Comparison of ENCODE assay signal across 33 cellular contexts in the genomic region with DNA sequence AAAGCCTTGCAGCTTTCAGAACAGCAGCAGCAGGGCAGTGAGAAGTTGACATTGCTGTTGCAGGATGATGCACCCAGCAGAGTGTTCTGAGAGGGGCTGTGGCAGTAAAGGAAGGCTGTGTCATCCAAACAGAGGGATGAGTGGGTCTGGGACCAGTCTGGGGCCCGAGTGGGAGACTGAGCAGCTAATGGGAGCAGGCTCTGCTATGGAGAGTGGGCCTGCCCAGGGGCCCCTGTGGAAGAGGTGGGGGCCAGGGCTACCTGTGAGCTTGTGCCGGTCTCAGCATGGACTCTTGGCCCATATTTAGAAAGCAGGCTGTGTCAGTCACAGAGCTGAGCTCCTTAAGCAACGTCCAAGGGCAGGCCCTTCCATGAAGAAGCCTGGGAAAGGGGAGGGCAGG. TPM values are rescaled to one million over a fixed set of nuclear protein-coding genes. Genes with fewer than 3 reads are reported as not detected.
"Had no signal": no experiment of that assay in that cellular context is flagged by ENCODE, and none has a peak within 500 bp of the region (broad histone marks: within the 10 kb centered on the region; RNA-seq: fewer than 3 reads in every experiment).

No MANE protein-coding gene starts in this region.

- H3K36me3 Mint-ChIP-seq: mesothelial cell of epicardium; naive B cell; natural killer cell; neural progenitor cell; stimulated activated memory B cell treated with anti-CD40 and anti-IgM and Interleukin-4, amounts not matched to agents 10 μg/mL and 1 μg/mL and 100 μg/mL, for 72 hours; type B pancreatic cell had no signal

- H3K4me3 ChIP-seq: heart right ventricle, hepatocyte, left lung, lower lobe of right lung, neural progenitor cell, pancreas, prostate gland, tibial nerve, uterus had no signal

- DNase-seq: heart right ventricle; islet precursor cell; kidney glomerular epithelial cell; left colon; left lung; lower lobe of right lung; mammary epithelial cell; mesenchymal stem cell; naive B cell; natural killer cell; nephron progenitor cell; retina; right cardiac atrium; small intestine; stimulated activated CD4-positive, alpha-beta T cell treated with anti-CD3 and anti-CD28 coated beads, Interleukin-1b, Interleukin-23, amount 100 ng/mL, for 48 hours; stimulated activated CD4-positive, alpha-beta T cell treated with anti-CD3 and anti-CD28 coated beads, Interleukin-2, amount 100 ng/mL, for 48 hours; stimulated activated CD4-positive, alpha-beta T cell treated with anti-CD3 and anti-CD28 coated beads, Interleukin-4, amount 100 ng/mL, for 4 hours; stimulated activated CD8-positive, alpha-beta memory T cell treated with anti-CD3 and anti-CD28 coated beads, Interleukin-4, amount 100 ng/mL, for 48 hours; stimulated activated naive CD4-positive, alpha-beta T cell treated with Interleukin-2 at 50 U/mL for 16 hours; stimulated activated naive CD8-positive, alpha-beta T cell treated with anti-CD3 and anti-CD28 coated beads, Interleukin-15, amount 100 ng/mL, for 72 hours; substantia nigra; uterus had no signal

- ATAC-seq: heart right ventricle; left colon; left lung; lower lobe of right lung; natural killer cell; pancreas; right cardiac atrium; sciatic nerve; stimulated activated memory B cell treated with anti-CD40 and anti-IgM and Interleukin-4, amounts not matched to agents 10 μg/mL and 1 μg/mL and 100 μg/mL, for 72 hours; stimulated activated naive CD8-positive, alpha-beta T cell treated with anti-CD3 and anti-CD28 coated beads, Interleukin-15, amount 100 ng/mL, for 72 hours had no signal

- H3K4me2 ChIP-seq: hepatocyte, neural progenitor cell had no signal

- H3K9ac ChIP-seq: neural progenitor cell had no signal

- H3K9me3 ChIP-seq: heart right ventricle, left lung, lower lobe of right lung, pancreas, prostate gland, tibial nerve, uterus had no signal

- H3K27me3 ChIP-seq: hepatocyte, pancreas, uterus had no signal

- H2AFZ ChIP-seq: hepatocyte, neural progenitor cell had no signal

- H3K27ac Mint-ChIP-seq: mesothelial cell of epicardium; naive B cell; natural killer cell; nephron progenitor cell; neural progenitor cell; stimulated activated memory B cell treated with anti-CD40 and anti-IgM and Interleukin-4, amounts not matched to agents 10 μg/mL and 1 μg/mL and 100 μg/mL, for 72 hours; stimulated activated naive CD8-positive, alpha-beta T cell treated with anti-CD3 and anti-CD28 coated beads, Interleukin-15, amount 100 ng/mL, for 72 hours; type B pancreatic cell had no signal

- H3K4me1 ChIP-seq: left lung, lower lobe of right lung, neural progenitor cell, pancreas, prostate gland, tibial nerve, uterus had no signal

- H3K4me3 Mint-ChIP-seq: mesothelial cell of epicardium; naive B cell; natural killer cell; nephron progenitor cell; stimulated activated memory B cell treated with anti-CD40 and anti-IgM and Interleukin-4, amounts not matched to agents 10 μg/mL and 1 μg/mL and 100 μg/mL, for 72 hours; stimulated activated naive CD8-positive, alpha-beta T cell treated with anti-CD3 and anti-CD28 coated beads, Interleukin-15, amount 100 ng/mL, for 72 hours; type B pancreatic cell had no signal

- H3K36me3 ChIP-seq: heart right ventricle, left lung, lower lobe of right lung, neural progenitor cell, pancreas, prostate gland, tibial nerve, uterus had no signal

- H3K9me3 Mint-ChIP-seq: mesothelial cell of epicardium; natural killer cell; nephron progenitor cell; neural progenitor cell; stimulated activated memory B cell treated with anti-CD40 and anti-IgM and Interleukin-4, amounts not matched to agents 10 μg/mL and 1 μg/mL and 100 μg/mL, for 72 hours; stimulated activated naive CD8-positive, alpha-beta T cell treated with anti-CD3 and anti-CD28 coated beads, Interleukin-15, amount 100 ng/mL, for 72 hours; type B pancreatic cell had no signal

- H3K4me1 Mint-ChIP-seq: natural killer cell; stimulated activated memory B cell treated with anti-CD40 and anti-IgM and Interleukin-4, amounts not matched to agents 10 μg/mL and 1 μg/mL and 100 μg/mL, for 72 hours; stimulated activated naive CD8-positive, alpha-beta T cell treated with anti-CD3 and anti-CD28 coated beads, Interleukin-15, amount 100 ng/mL, for 72 hours had no signal

- H3K27ac ChIP-seq: heart right ventricle, hepatocyte, left lung, lower lobe of right lung, neural progenitor cell, pancreas, prostate gland, tibial nerve, uterus had no signal

RNA-seq across cellular contexts. Expression of a gene that starts 26.0 kb away (rescaled TPM):
- total RNA-seq: liver, mononuclear cell, natural killer cell had no signal
